ENCODE assay signal across 8 cellular contexts in genomic region chr19:55461259-55461973, GRCh38. TPM values are rescaled to one million over a fixed set of nuclear protein-coding genes. Genes with fewer than 3 reads are reported as not detected.
DNase-seq lines count a peak whose midpoint lies in the region; ATAC-seq and TF ChIP-seq lines count a peak whose summit lies in the region.

TSS of gene ISOC2 (minus strand) at chr19:55461642. CDS start at chr19:55456486, 5,156 bp downstream.

- intact Hi-C loops in left ventricle myocardium inferior (cut with micrococcal nuclease), result no loop called here

- peaks cover 18% of the 10 kb centered on the region for H3K4me1 Mint-ChIP-seq in progenitor cell of endocrine pancreas (ENCODE audit: low read depth)

- DNase-seq in NCI-H187 (lab: John Stamatoyannopoulos, UW) (peak; percentile 98 to 100), T-helper 2 cell (peak; percentile 100), left ventricle myocardium inferior (peak; percentile 100), progenitor cell of endocrine pancreas (ENCODE audit: low spot score, unreplicated experiment) (peak; percentile 100), ureter (ENCODE audit: low spot score) (peak; percentile 100)

- no peaks in the 10 kb centered on the region for H3K36me3 Mint-ChIP-seq in progenitor cell of endocrine pancreas (ENCODE audit: insufficient read depth)

- peak within 1 kb of the TSS; percentile 92 for H3K27ac Mint-ChIP-seq in progenitor cell of endocrine pancreas

- H3K36me3 ChIP-seq in left ventricle myocardium inferior, result no peaks in the 10 kb centered on the region

- no peak for TF ChIP-seq CTCF in left ventricle myocardium inferior (IDR thresholded peaks at IDR 0.05; ENCODE audit: borderline replicate concordance)
- no peak for TF ChIP-seq CTCF in progenitor cell of endocrine pancreas (IDR thresholded peaks at IDR 0.05; ENCODE audit: unreplicated experiment)

- H3K9me3 ChIP-seq in left ventricle myocardium inferior (replicated peaks), result no peaks in the 10 kb centered on the region

- peak within 1 kb of the TSS; percentile 77 for H3K27ac ChIP-seq in angular gyrus (ENCODE audit: low read depth, low read length)
- peak within 1 kb of the TSS; percentile 93 for H3K27ac ChIP-seq in left ventricle myocardium inferior (replicated peaks)

- no peaks in the 10 kb centered on the region for H3K27me3 ChIP-seq in left ventricle myocardium inferior (ENCODE audit: low read depth)

- H3K27me3 Mint-ChIP-seq in progenitor cell of endocrine pancreas, result peaks cover 13% of the 10 kb centered on the region

- peak within 1 kb of the TSS; percentile 81 for H3K4me3 ChIP-seq in left ventricle myocardium inferior

- peaks cover 29% of the 10 kb centered on the region for H3K4me1 ChIP-seq in left ventricle myocardium inferior

- H3K4me3 Mint-ChIP-seq in progenitor cell of endocrine pancreas (ENCODE audit: low read depth), result peak within 1 kb of the TSS; percentile 77

- ATAC-seq in GM18498 (IDR thresholded peaks at IDR 0.05; ENCODE audit: unreplicated experiment), result peak; percentile 91
- ATAC-seq in HG02938 (IDR thresholded peaks at IDR 0.05; ENCODE audit: unreplicated experiment), result peak; percentile 95

- H3K9me3 Mint-ChIP-seq in progenitor cell of endocrine pancreas (ENCODE audit: low read depth), result no peaks in the 10 kb centered on the region

RNA-seq across cellular contexts. Expression of gene ISOC2, which starts in this region (rescaled TPM):
- total RNA-seq in left ventricle myocardium inferior (52.6 TPM), progenitor cell of endocrine pancreas (36.3 and 36.6 TPM in 2 replicates), ureter (48.4 TPM)

Comparison
In these comparisons a context has a peak if more than half of its experiments do, and no peak if none do; other contexts are left out.
1. Peak in every context shown above with its lines: DNase-seq, ATAC-seq, H3K4me3 ChIP-seq and H3K27ac ChIP-seq.